9 cellular contexts compared by ENCODE assay signal in the genomic region with DNA sequence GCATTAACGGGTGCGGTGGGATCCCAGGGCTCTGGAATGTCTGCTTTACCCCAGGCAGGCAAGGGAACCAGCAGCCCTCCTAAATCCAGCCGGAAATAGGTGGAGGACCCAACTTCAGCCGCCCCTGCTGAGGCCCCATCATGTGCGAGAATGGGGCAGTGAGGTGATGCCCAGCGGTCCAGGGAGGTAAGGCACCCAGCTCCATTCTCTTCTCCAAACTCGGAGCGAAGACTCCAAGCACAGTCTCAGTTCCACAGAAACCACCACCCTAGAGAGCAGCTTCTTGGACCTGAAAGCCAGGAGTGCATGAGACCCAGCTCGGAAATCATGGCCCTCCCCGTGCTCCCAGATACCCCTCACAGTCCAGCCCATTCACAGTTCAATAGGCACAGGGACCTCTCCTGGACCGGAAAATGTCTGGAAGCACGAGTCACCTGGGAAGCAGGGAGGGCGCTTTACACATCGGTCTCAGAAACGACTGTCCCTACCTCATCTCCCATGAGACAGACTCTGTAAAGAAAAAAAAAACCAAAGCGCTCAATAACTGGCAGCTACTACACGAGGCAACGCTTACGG. TPM values are rescaled to one million over a fixed set of nuclear protein-coding genes. Genes with fewer than 3 reads are reported as not detected.
A peak's percentile ranks its signal among the peaks of the same experiment; 100 is the strongest.
DNase-seq lines count a peak whose midpoint lies in the region; ATAC-seq, FAIRE-seq and TF ChIP-seq lines count a peak whose summit lies in the region.
"Had no signal": no experiment of that assay in that cellular context is flagged by ENCODE, and none has a peak within 500 bp of the region (broad histone marks: within the 10 kb centered on the region; RNA-seq: fewer than 3 reads in every experiment).

No MANE protein-coding gene starts in this region.

- ATAC-seq in heart left ventricle (no peak), right cardiac atrium (no peak), HepG2 (peak; percentile 1; the same call in 2 of the 3 replicates)
- no peak for ATAC-seq in activated T-helper 17 cell treated with anti-CD3 and anti-CD28 coated beads, Interleukin-2, amount 50 U/mL, for 72 hours (replicated peaks)

- H3K36me3 Mint-ChIP-seq in activated T-helper 17 cell treated with anti-CD3 and anti-CD28 coated beads, Interleukin-2, amount 50 U/mL, for 72 hours (ENCODE audit: low read depth), result no peaks in the 10 kb centered on the region
- H3K36me3 Mint-ChIP-seq in type B pancreatic cell, result peaks cover 21% of the 10 kb centered on the region

- WGBS in heart left ventricle, 4 donors, result 20 to 42% (median 38%) methylated on average over 12 to 19 of the region's 19 CpGs
- 42% methylated on average over 19 of the region's 19 CpGs for WGBS in right cardiac atrium
- 38% methylated on average over 15 of the region's 19 CpGs for WGBS in HepG2 (ENCODE audit: low lambda C conversion rate)

- no peaks in the 10 kb centered on the region for H3K4me1 Mint-ChIP-seq in activated T-helper 17 cell treated with anti-CD3 and anti-CD28 coated beads, Interleukin-2, amount 50 U/mL, for 72 hours
- peaks cover 43% of the 10 kb centered on the region for H3K4me1 Mint-ChIP-seq in type B pancreatic cell (ENCODE audit: unreplicated experiment)

- H3K9ac ChIP-seq in HepG2 (ENCODE audit: insufficient read depth, low read depth, low read length), result peak overlapping the region; percentile 82

- no peaks in the 10 kb centered on the region for H4K20me1 ChIP-seq in HepG2 (ENCODE audit: insufficient read depth, low read length)

- H3K36me3 ChIP-seq in heart left ventricle, result no peaks in the 10 kb centered on the region
- peaks cover 0 to 2% of the 10 kb centered on the region in 2 experiments; a peak in 1 of 5 replicates for H3K36me3 ChIP-seq in HepG2 (replicated peaks in 1 of 2; ENCODE audit: control insufficient read depth in 1 of 2, insufficient read depth in 2 of 2, low read length in 2 of 2)

- H3K4me3 ChIP-seq in heart left ventricle (peak overlapping the region in 10 of 12 donors; percentile 49 to 68 (median 58)), right cardiac atrium (ENCODE audit: low read length) (no peak overlapping the region), HepG2 (replicated peaks in 1 of 3; ENCODE audit: insufficient read depth in 1 of 3, low read depth in 2 of 3, low read length in 3 of 3) (peak overlapping the region; percentile 77 to 81 (median 77))

- CTCF ChIA-PET in HepG2 (lab: Yijun Ruan, JAX; ENCODE audit: low intra/inter-chr PET ratio, low total read pairs), result no interaction called here

- POLR2A ChIA-PET in HepG2 (lab: Yijun Ruan, JAX), result interaction anchor here (0.9 to 6.4 kb wide), 11 partner anchors 9 to 114 kb away, joined by 3 to 94 read pairs (median 7); no protein-coding TSS in a partner anchor

- no peak for TF ChIP-seq CTCF in heart left ventricle (IDR thresholded peaks at IDR 0.05)
- peak; percentile 13; the same call in 1 of the 2 replicates for TF ChIP-seq CTCF in HepG2 (CRISPR knock-in tag; IDR thresholded peaks at IDR 0.05)
- no peak for TF ChIP-seq CTCF in type B pancreatic cell (conservative IDR thresholded peaks at IDR 0.05)

- no peak for TF ChIP-seq EP300 in HepG2 (IDR thresholded peaks at IDR 0.05; ENCODE audit: low read depth in 2 of 2, low read length in 2 of 2)
- no peak for TF ChIP-seq EP300 in HepG2 (CRISPR knock-in tag; IDR thresholded peaks at IDR 0.05; ENCODE audit: borderline replicate concordance)

- H3K4me1 ChIP-seq in heart left ventricle (peaks cover 0 to 29% (median 9%) of the 10 kb centered on the region in 12 donors), right cardiac atrium (ENCODE audit: control insufficient read depth, insufficient read depth, low read length) (no peaks in the 10 kb centered on the region), HepG2 (ENCODE audit: insufficient read depth, low read length) (peaks cover 65% of the 10 kb centered on the region)

- intact Hi-C loops in heart left ventricle (cut with DNase I) (loop anchor here in 6 of 10 donors (10.0 kb wide), 2 partner anchors 88 to 118 kb away; no protein-coding TSS in a partner anchor), right cardiac atrium (cut with DNase I) (loop anchor here in 1 of 4 donors (10.0 kb wide), 1 partner anchor 88 kb away; no protein-coding TSS in a partner anchor), HepG2 (cut with micrococcal nuclease; ENCODE audit: unreplicated experiment) (loop anchor here (1.0 kb wide), 1 partner anchor 8 kb away; no protein-coding TSS in a partner anchor)

- peaks cover 56% of the 10 kb centered on the region for H3K79me2 ChIP-seq in HepG2 (ENCODE audit: insufficient read depth, low read length)

- H3K27me3 ChIP-seq in heart left ventricle (peaks cover 0 to 54% (median 12%) of the 10 kb centered on the region in 9 donors), right cardiac atrium (ENCODE audit: control insufficient read depth, insufficient read depth) (no peaks in the 10 kb centered on the region), HepG2 (ENCODE audit: control insufficient read depth in 1 of 2, insufficient read depth in 2 of 2, low read length in 2 of 2) (no peaks in the 10 kb centered on the region)

- in situ Hi-C loops in HepG2 (cut with HindIII; ENCODE audit: extremely low pct_ligation_motif_present, low pct_unique_long_range_greater_than_20kb), result loop anchor here (5.0 kb wide), 1 partner anchor 36 kb away; no protein-coding TSS in a partner anchor

- H2AFZ ChIP-seq in HepG2 (ENCODE audit: low read length), result peak overlapping the region; percentile 10

- H3K4me2 ChIP-seq in HepG2 (ENCODE audit: low read depth, low read length), result peak overlapping the region; percentile 93

- DNase-seq in heart left ventricle (peak in 2 of 5 donors; percentile 12 to 57), right cardiac atrium (no peak), HepG2 (ENCODE audit: low spot score) (no peak), type B pancreatic cell (ENCODE audit: extremely low spot score, unreplicated experiment) (no peak), HUDEP-2 (lab: John Stamatoyannopoulos, UW; ENCODE audit: unreplicated experiment in 76 of 76) (no peak), urothelium cell line (ENCODE audit: low spot score) (no peak)
- no peak for DNase-seq in activated effector memory CD4-positive, alpha-beta T cell treated with anti-CD3 and anti-CD28 coated beads, Interleukin-2, amount 50 U/mL, for 16 hours

- peaks cover 30% of the 10 kb centered on the region for H3K27me3 Mint-ChIP-seq in activated T-helper 17 cell treated with anti-CD3 and anti-CD28 coated beads, Interleukin-2, amount 50 U/mL, for 72 hours
- H3K27me3 Mint-ChIP-seq in type B pancreatic cell, result peaks cover 5% of the 10 kb centered on the region

- no peak overlapping the region for H3K27ac Mint-ChIP-seq in activated T-helper 17 cell treated with anti-CD3 and anti-CD28 coated beads, Interleukin-2, amount 50 U/mL, for 72 hours
- H3K27ac Mint-ChIP-seq in type B pancreatic cell, result peak overlapping the region; percentile 98

- FAIRE-seq in HepG2 (lab: Jason Lieb, UNC) (no peak), urothelium cell line (lab: Jason Lieb, UNC) (no peak)

- H3K9me3 ChIP-seq in heart left ventricle (no peaks in the 10 kb centered on the region), right cardiac atrium (ENCODE audit: control insufficient read depth, low read length) (no peaks in the 10 kb centered on the region), HepG2 (ENCODE audit: low read length) (no peaks in the 10 kb centered on the region)

- H3K9me3 Mint-ChIP-seq in activated T-helper 17 cell treated with anti-CD3 and anti-CD28 coated beads, Interleukin-2, amount 50 U/mL, for 72 hours, result no peaks in the 10 kb centered on the region
- H3K9me3 Mint-ChIP-seq in type B pancreatic cell, result no peaks in the 10 kb centered on the region

- TSS peak; percentile 34 for BruUV-seq in HepG2 (replicated peaks; lab: Mats Ljungman, UMichigan)

- TF ChIP-seq RAD21 in HepG2 (CRISPR knock-in tag; IDR thresholded peaks at IDR 0.05), result no peak

- peak overlapping the region; percentile 22 for H3K4me3 Mint-ChIP-seq in activated T-helper 17 cell treated with anti-CD3 and anti-CD28 coated beads, Interleukin-2, amount 50 U/mL, for 72 hours
- H3K4me3 Mint-ChIP-seq in type B pancreatic cell, result peak overlapping the region; percentile 92

- TF ChIP-seq POLR2A in heart left ventricle (IDR thresholded peaks at IDR 0.05), result no peak
- no peak for TF ChIP-seq POLR2A in HepG2 (IDR thresholded peaks at IDR 0.05; ENCODE audit: insufficient read depth in 1 of 2, low read depth in 2 of 2, low read length in 2 of 2)

- H3K27ac ChIP-seq in heart left ventricle (no peak overlapping the region), right cardiac atrium (ENCODE audit: low read length) (no peak overlapping the region), HepG2 (ENCODE audit: extremely low read length, insufficient read depth, low read length) (peak overlapping the region; percentile 73)

TF ChIP-seq in HepG2, 621 proteins besides CTCF, POLR2A, EP300 and RAD21 (continues in another document):
- no peak for TF ChIP-seq ZNF678 (CRISPR knock-in tag; IDR thresholded peaks at IDR 0.05)

RNA-seq across cellular contexts. Expression of a gene that starts 2.1 kb away (rescaled TPM):
- 1 to 10 TPM in 1 of 9 donors, under 1 TPM in 7, not detected in 1; 0.20 to 2.2 (median 0.39) TPM for total RNA-seq in heart left ventricle
- under 1 TPM; 0.15 to 0.28 TPM for polyA plus RNA-seq in heart left ventricle
- under 1 TPM; 0.09 to 0.25 (median 0.20) TPM for total RNA-seq in right cardiac atrium
- 0.23 TPM for polyA plus RNA-seq in right cardiac atrium
- under 1 TPM in 1 of 2 donors, not detected in 1; 0.30 TPM for total RNA-seq in activated T-helper 17 cell treated with anti-CD3 and anti-CD28 coated beads, Interleukin-2, amount 50 U/mL, for 72 hours
- 47.5 and 119 TPM in 2 replicates for total RNA-seq in HepG2 (2016; rRNA removed; fragmentation: Illumina TruSeq; extraction: Trizol)
- total RNA-seq in HepG2 (2016; cell fraction: cytosol; rRNA removed; fragmentation: Illumina TruSeq; extraction: Trizol; ENCODE audit: low read depth), result 9.3 and 11.1 TPM in 2 replicates
- total RNA-seq in HepG2 (2016; cell fraction: insoluble cytoplasmic fraction; rRNA removed; fragmentation: Illumina TruSeq; extraction: Trizol), result 45.4 and 119 TPM in 2 replicates
- 27.4 and 30.5 TPM in 2 replicates for total RNA-seq in HepG2 (2016; cell fraction: membrane; rRNA removed; fragmentation: Illumina TruSeq; extraction: Trizol)
- 90.3 and 111 TPM in 2 replicates for total RNA-seq in HepG2 (2016; cell fraction: nucleus; rRNA removed; fragmentation: Illumina TruSeq; extraction: Trizol)
- 108 and 113 TPM in 2 replicates for polyA plus RNA-seq in HepG2 (2011; rRNA removed)
- 78.7 and 130 TPM in 2 replicates for polyA plus RNA-seq in HepG2 (2011; cell fraction: cytosol; rRNA removed)
- 66.7 and 76.2 TPM in 2 replicates for polyA plus RNA-seq in HepG2 (2011; cell fraction: nucleus; rRNA removed)
- polyA plus RNA-seq in HepG2 (2012), result 44.8 and 48.6 TPM in 2 replicates
- 8.7 TPM in 2 replicates for polyA plus RNA-seq in HepG2 (2016; cell fraction: cytosol; fragmentation: Illumina TruSeq; extraction: Trizol; ENCODE audit: low read depth)
- polyA plus RNA-seq in HepG2 (2016; cell fraction: insoluble cytoplasmic fraction; fragmentation: Illumina TruSeq; extraction: Trizol; ENCODE audit: low read depth), result 49.7 and 54.3 TPM in 2 replicates
- polyA plus RNA-seq in HepG2 (2016; cell fraction: membrane; fragmentation: Illumina TruSeq; extraction: Trizol; ENCODE audit: low read depth), result 17.8 and 18.0 TPM in 2 replicates
- 156 and 173 TPM in 2 replicates for polyA plus RNA-seq in HepG2 (2016; cell fraction: nucleus; fragmentation: Illumina TruSeq; extraction: Trizol; ENCODE audit: insufficient read depth, low read depth)
- 13.0 and 159 TPM in 2 replicates for polyA minus RNA-seq in HepG2 (2011; rRNA and poly(A)+ RNA removed; ENCODE audit: low replicate concordance)
- polyA minus RNA-seq in HepG2 (2011; cell fraction: cytosol; rRNA and poly(A)+ RNA removed), result 69.2 and 73.2 TPM in 2 replicates
- 14.8 and 16.3 TPM in 2 replicates for polyA minus RNA-seq in HepG2 (2011; cell fraction: nucleus; rRNA and poly(A)+ RNA removed)
- 164 and 375 TPM in 2 replicates for total RNA-seq in type B pancreatic cell (ENCODE audit: low replicate concordance)
- total RNA-seq: mononuclear cell had no signal
